In the genomic region with DNA sequence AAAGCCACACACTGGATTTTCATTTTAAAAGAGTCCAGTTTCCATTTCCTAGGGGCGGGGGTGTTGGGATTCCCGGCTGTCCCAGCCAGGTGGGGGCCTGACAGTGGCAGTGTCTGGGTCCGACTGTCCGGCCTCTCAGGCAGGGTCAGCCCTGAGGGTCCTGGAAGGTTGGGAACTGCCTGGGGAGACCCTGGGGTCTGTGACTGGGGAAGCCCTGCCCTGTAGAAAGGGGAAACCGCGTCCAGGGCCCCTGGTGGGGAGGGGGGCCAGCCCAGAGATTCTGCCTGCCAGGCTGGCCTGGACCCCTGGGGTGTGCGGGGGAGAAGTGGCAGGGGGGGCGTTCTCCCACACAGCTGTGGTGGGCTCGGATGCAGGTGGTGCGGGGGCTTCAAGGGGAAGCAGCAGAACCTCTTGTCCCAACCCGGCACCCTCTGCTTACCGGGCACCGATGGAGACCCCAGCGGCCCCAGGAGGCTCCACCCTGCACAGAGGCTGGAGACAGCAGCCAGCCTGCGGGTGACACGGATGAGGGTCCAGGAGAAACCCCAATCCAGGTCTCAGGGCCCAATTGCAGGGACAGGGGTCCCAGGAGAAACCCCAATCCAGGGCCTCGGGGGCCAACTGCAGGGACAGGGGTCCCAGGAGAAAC, we compare ENCODE assay signal across 30 cellular contexts. TPM values are rescaled to one million over a fixed set of nuclear protein-coding genes. Genes with fewer than 3 reads are reported as not detected.
"Had no signal": no experiment of that assay in that cellular context is flagged by ENCODE, and none has a peak within 500 bp of the region (broad histone marks: within the 10 kb centered on the region; RNA-seq: fewer than 3 reads in every experiment).

No MANE protein-coding gene starts in this region.

- H3K4me1 ChIP-seq: ascending aorta, breast epithelium, foreskin keratinocyte, gastrocnemius medialis had no signal

- DNase-seq: activated CD4-positive, alpha-beta memory T cell treated with anti-CD3 and anti-CD28 coated beads, Interleukin-2, amount 10 ng/mL, durations not matched to agents 7 days and 5 days; activated CD4-positive, alpha-beta T cell treated with anti-CD3 and anti-CD28 coated beads for 1 hour; activated CD4-positive, alpha-beta T cell treated with anti-CD3 and anti-CD28 coated beads for 4 hours; activated CD4-positive, alpha-beta T cell treated with anti-CD3 and anti-CD28 coated beads, Interleukin-2, amount 10 ng/mL, durations not matched to agents 7 days and 5 days; activated CD4-positive, alpha-beta T cell treated with anti-CD3 and anti-CD28 coated beads, Interleukin-2, amount 50 U/mL, for 4 hours; activated CD8-positive, alpha-beta memory T cell treated with anti-CD3 and anti-CD28 coated beads, Interleukin-2, amount 50 U/mL, for 48 hours; activated gamma-delta T cell; activated naive CD4-positive, alpha-beta T cell; activated naive CD4-positive, alpha-beta T cell treated with anti-CD3 and anti-CD28 coated beads, Interleukin-2, amount 10 ng/mL, durations not matched to agents 7 days and 5 days; activated naive CD8-positive, alpha-beta T cell treated with anti-CD3 and anti-CD28 coated beads, Interleukin-2, amount 10 ng/mL, durations not matched to agents 7 days and 5 days; activated T-cell treated with anti-CD3 and anti-CD28 coated beads for 4 hours; activated T-cell treated with anti-CD3 and anti-CD28 coated beads, Interleukin-2, amount 50 U/mL, for 24 hours; activated T-cell treated with anti-CD3 and anti-CD28 coated beads, Interleukin-2, amount 50 U/mL, for 72 hours; dorsolateral prefrontal cortex; effector memory CD8-positive, alpha-beta T cell; erythroblast; foreskin keratinocyte; gastrocnemius medialis; glutamatergic neuron; T-helper 2 cell had no signal

- H3K36me3 ChIP-seq: ascending aorta, breast epithelium, cardiac muscle cell, esophagus muscularis mucosa, gastrocnemius medialis had no signal

- H3K27ac ChIP-seq: ascending aorta, breast epithelium, cardiac muscle cell, coronary artery, dorsolateral prefrontal cortex, esophagus muscularis mucosa, foreskin keratinocyte, gastrocnemius medialis, VCaP had no signal

- ATAC-seq: activated naive CD4-positive, alpha-beta T cell treated with anti-CD3 and anti-CD28 coated beads, Interleukin-2, amount 50 U/mL, for 72 hours; activated T-cell treated with anti-CD3 and anti-CD28 coated beads, Interleukin-2, amount 50 U/mL, for 72 hours; effector memory CD8-positive, alpha-beta T cell; foreskin keratinocyte; gastrocnemius medialis; WTC11 had no signal

- H3K27me3 ChIP-seq: ascending aorta, cardiac muscle cell, gastrocnemius medialis had no signal

- H3K9me3 ChIP-seq: ascending aorta, breast epithelium, esophagus muscularis mucosa, gastrocnemius medialis had no signal

- H3K4me3 ChIP-seq: ascending aorta, breast epithelium, cardiac muscle cell, coronary artery, dorsolateral prefrontal cortex, esophagus muscularis mucosa, gastrocnemius medialis had no signal

RNA-seq across cellular contexts. Expression of a gene that starts 4.9 kb away (rescaled TPM):
- total RNA-seq: activated CD4-positive, alpha-beta T cell treated with anti-CD3 and anti-CD28 coated beads, Interleukin-2, amount 10 ng/mL, durations not matched to agents 7 days and 5 days; ascending aorta; cardiac muscle cell; foreskin keratinocyte; gastrocnemius medialis; T-helper 1 cell treated with Interleukin-12 subunit alpha and Interleukin-12 subunit beta and Interleukin-4 antibody, amounts not matched to agents 30 ng/mL and 1 ng/mL, for 36 hours; WTC11 had no signal
- polyA plus RNA-seq: cardiac muscle cell, foreskin keratinocyte had no signal

RNA-seq across cellular contexts. Expression of a gene that starts 15.7 kb away (rescaled TPM):
- total RNA-seq: ascending aorta, cardiac muscle cell, cerebellum, foreskin keratinocyte had no signal
- polyA plus RNA-seq: cardiac muscle cell, foreskin keratinocyte had no signal
